Comparison of ENCODE assay signal across 9 cellular contexts in the genomic region with DNA sequence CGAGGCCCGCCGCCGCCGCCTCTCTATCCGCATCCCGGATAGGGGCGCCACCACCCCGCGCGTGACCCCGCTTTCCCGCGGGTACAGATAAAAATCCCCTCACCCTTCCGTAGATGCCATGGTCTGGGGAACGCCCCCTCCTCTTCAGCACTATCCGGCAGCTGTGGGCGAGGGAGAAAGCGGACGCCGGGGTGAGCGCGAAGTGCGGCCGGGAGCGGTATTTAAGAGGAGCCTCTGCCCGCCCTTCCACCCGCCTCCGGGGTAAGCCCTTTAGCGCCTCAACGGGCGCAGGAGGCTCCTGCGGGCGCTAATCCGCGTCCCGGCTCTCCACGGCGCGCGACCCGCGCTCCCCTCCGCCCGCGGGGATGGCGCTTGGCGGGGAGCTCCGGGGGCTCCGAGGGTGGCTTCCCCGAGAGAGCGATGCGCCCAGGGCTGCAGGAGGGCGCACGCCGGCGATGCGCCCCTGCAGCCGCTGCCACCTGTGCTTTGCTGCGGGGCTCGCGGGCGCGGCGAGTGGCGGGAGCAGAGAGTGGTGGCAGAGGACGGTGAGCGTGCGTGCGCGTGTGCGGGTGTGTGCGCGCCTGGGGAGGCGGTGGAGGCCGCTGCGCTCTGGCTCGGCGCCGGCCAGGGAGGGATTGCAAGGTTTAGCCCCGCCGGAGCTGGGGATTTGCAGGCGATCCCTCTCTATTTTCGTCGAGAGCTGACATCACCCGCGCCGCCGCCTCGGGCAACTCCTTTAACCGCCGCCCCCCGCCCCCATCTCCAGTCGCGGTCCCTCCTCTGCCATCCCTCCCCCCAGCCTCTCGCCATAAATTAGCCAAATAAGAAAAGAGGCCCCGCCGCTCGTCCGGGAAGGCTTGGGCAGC. TPM values are rescaled to one million over a fixed set of nuclear protein-coding genes. Genes with fewer than 3 reads are reported as not detected.
DNase-seq lines count a peak whose midpoint lies in the region; ATAC-seq and TF ChIP-seq lines count a peak whose summit lies in the region.
"Had no signal": no experiment of that assay in that cellular context is flagged by ENCODE, and none has a peak within 500 bp of the region (broad histone marks: within the 10 kb centered on the region; RNA-seq: fewer than 3 reads in every experiment).

Gene SLC1A2 (minus strand): TSS at position 712 of the 866 bp plus-strand sequence. CDS start 592 bp downstream, at position 120.

- ATAC-seq in activated CD8-positive, alpha-beta T cell treated with anti-CD3 and anti-CD28 coated beads for 36 hours: peak; percentile 60

- POLR2A ChIA-PET in activated CD8-positive, alpha-beta T cell treated with anti-CD3 and anti-CD28 coated beads for 36 hours (lab: Charles Lee): interaction anchor here (0.9 kb wide), 1 partner anchor 497 kb away, joined by 3 read pairs; no protein-coding TSS in a partner anchor

- H4K20me1 ChIP-seq in BLaER1 treated with 17β-estradiol and CSF1 and Interleukin-3, amounts not matched to agents 10 nM and 100 nM: peaks cover 0 to 21% (median 11%) of the 10 kb centered on the region in 11 experiments; a peak in 7 of 22 replicates
- peaks cover 2% of the 10 kb centered on the region for H4K20me1 ChIP-seq in osteoblast (ENCODE audit: insufficient read depth, low read length)

- H3K4me1 Mint-ChIP-seq in activated CD8-positive, alpha-beta T cell treated with anti-CD3 and anti-CD28 coated beads for 36 hours (ENCODE audit: low read depth): peaks cover 8% of the 10 kb centered on the region

- peak within 1 kb of the TSS in 2 of 11 experiments; percentile 3 to 17; a peak in 1 of 22 replicates for H3K9ac ChIP-seq in BLaER1 treated with 17β-estradiol and CSF1 and Interleukin-3, amounts not matched to agents 10 nM and 100 nM

- no peaks in the 10 kb centered on the region for H3K36me3 Mint-ChIP-seq in activated CD8-positive, alpha-beta T cell treated with anti-CD3 and anti-CD28 coated beads for 36 hours (ENCODE audit: low read depth)

- CTCF ChIA-PET in activated CD8-positive, alpha-beta T cell treated with anti-CD3 and anti-CD28 coated beads for 36 hours (lab: Charles Lee): interaction anchor here (0.8 kb wide), 1 partner anchor 66 kb away, joined by 4 read pairs; no protein-coding TSS in a partner anchor

- H3K4me3 ChIP-seq in BLaER1 treated with 17β-estradiol and CSF1 and Interleukin-3, amounts not matched to agents 10 nM and 100 nM: peak within 1 kb of the TSS; percentile 48 to 71 (median 57)
- H3K4me3 ChIP-seq in HFF-Myc (replicated peaks; ENCODE audit: low read depth, low read length): peak within 1 kb of the TSS; percentile 50
- H3K4me3 ChIP-seq in osteoblast (ENCODE audit: insufficient read depth, low read length): peak within 1 kb of the TSS; percentile 69

- H3K27me3 Mint-ChIP-seq in activated CD8-positive, alpha-beta T cell treated with anti-CD3 and anti-CD28 coated beads for 36 hours: peaks cover 68% of the 10 kb centered on the region

- peaks cover 75 to 99% (median 86%) of the 10 kb centered on the region in 11 experiments for H3K27me3 ChIP-seq in BLaER1 treated with 17β-estradiol and CSF1 and Interleukin-3, amounts not matched to agents 10 nM and 100 nM
- H3K27me3 ChIP-seq in osteoblast (ENCODE audit: insufficient read depth, low read length): peaks cover 86% of the 10 kb centered on the region

- H3K27ac ChIP-seq in BLaER1 treated with 17β-estradiol and CSF1 and Interleukin-3, amounts not matched to agents 10 nM and 100 nM: no peak within 1 kb of the TSS
- no peak within 1 kb of the TSS for H3K27ac ChIP-seq in osteoblast (ENCODE audit: low read depth, low read length)

- no peaks in the 10 kb centered on the region for H3K9me3 Mint-ChIP-seq in activated CD8-positive, alpha-beta T cell treated with anti-CD3 and anti-CD28 coated beads for 36 hours

- H3K4me1 ChIP-seq in BLaER1 treated with 17β-estradiol and CSF1 and Interleukin-3, amounts not matched to agents 10 nM and 100 nM: peaks cover 11 to 17% (median 16%) of the 10 kb centered on the region in 10 experiments
- peaks cover 11% of the 10 kb centered on the region for H3K4me1 ChIP-seq in osteoblast (ENCODE audit: insufficient read depth, low read length)

- no peaks in the 10 kb centered on the region for H3K79me2 ChIP-seq in osteoblast (ENCODE audit: insufficient read depth, low read length)

- peak within 1 kb of the TSS; percentile 49 for H3K4me3 Mint-ChIP-seq in activated CD8-positive, alpha-beta T cell treated with anti-CD3 and anti-CD28 coated beads for 36 hours

- no peak within 1 kb of the TSS for H2AFZ ChIP-seq in osteoblast (ENCODE audit: low read length)

- H3K9me3 ChIP-seq in BLaER1 treated with 17β-estradiol and CSF1 and Interleukin-3, amounts not matched to agents 10 nM and 100 nM (replicated peaks in 1 of 11): peaks cover 0 to 18% (median 6%) of the 10 kb centered on the region in 11 experiments; a peak in 10 of 22 replicates
- no peaks in the 10 kb centered on the region for H3K9me3 ChIP-seq in osteoblast (ENCODE audit: low read depth, low read length)

- H3K27ac Mint-ChIP-seq in activated CD8-positive, alpha-beta T cell treated with anti-CD3 and anti-CD28 coated beads for 36 hours: no peak within 1 kb of the TSS

- TF ChIP-seq CTCF in HFF-Myc (IDR thresholded peaks at IDR 0.05; ENCODE audit: low read depth, low read length, missing control alignments): no peak
- TF ChIP-seq CTCF in activated CD8-positive, alpha-beta T cell treated with anti-CD3 and anti-CD28 coated beads for 36 hours (IDR thresholded peaks at IDR 0.05): no peak
- no peak for TF ChIP-seq CTCF in osteoblast (IDR thresholded peaks at IDR 0.05; ENCODE audit: extremely low read depth, low read depth, low read length)

- no peaks in the 10 kb centered on the region for H3K36me3 ChIP-seq in BLaER1 treated with 17β-estradiol and CSF1 and Interleukin-3, amounts not matched to agents 10 nM and 100 nM
- no peaks in the 10 kb centered on the region for H3K36me3 ChIP-seq in osteoblast (ENCODE audit: insufficient read depth, low read length)

- DNase-seq in HFF-Myc (ENCODE audit: extremely low read depth, low read depth) (no peak), globus pallidus (ENCODE audit: low spot score) (peak; percentile 66), osteoblast (ENCODE audit: insufficient read length, low spot score, missing footprints) (peak; percentile 84), SIG-M5 (lab: John Stamatoyannopoulos, UW) (no peak), NCI-H226 (no peak)
- peak; percentile 43 for DNase-seq in activated CD8-positive, alpha-beta T cell treated with anti-CD3 and anti-CD28 coated beads for 36 hours
- no peak for DNase-seq in effector CD4-positive, alpha-beta T cell

- intact Hi-C loops in activated CD8-positive, alpha-beta T cell treated with anti-CD3 and anti-CD28 coated beads for 36 hours (cut with micrococcal nuclease): no loop called here

- peak within 1 kb of the TSS; percentile 82 to 98 (median 91) for H3K4me2 ChIP-seq in BLaER1 treated with 17β-estradiol and CSF1 and Interleukin-3, amounts not matched to agents 10 nM and 100 nM
- H3K4me2 ChIP-seq in osteoblast (ENCODE audit: insufficient read depth, low read length): peak within 1 kb of the TSS; percentile 68

RNA-seq across cellular contexts. Expression of gene SLC1A2, which starts in this region (rescaled TPM):
- not detected for total RNA-seq in activated CD8-positive, alpha-beta T cell treated with anti-CD3 and anti-CD28 coated beads for 36 hours
- 0.72 and 1.5 TPM in 2 replicates for total RNA-seq in osteoblast
- total RNA-seq: HT1080 had no signal

Comparison
In these comparisons a context has a peak if more than half of its experiments do, and no peak if none do; other contexts are left out.
1. Peak in DNase-seq and ATAC-seq in activated CD8-positive, alpha-beta T cell treated with anti-CD3 and anti-CD28 coated beads for 36 hours; RNA of the gene not detected or under 1 TPM.
2. DNase-seq: peak in globus pallidus (single experiment) and osteoblast (single experiment); none in HFF-Myc (single experiment), effector CD4-positive, alpha-beta T cell (single experiment), SIG-M5 (single experiment) and NCI-H226 (single experiment).
3. Peak in every context shown above with its lines, with median percentiles within 50 percentile points of each other: H3K4me3 ChIP-seq.